In genomic region chr17:77437017-77437416, GRCh38 we compare ENCODE assay signal across 2 cellular contexts.
A peak's percentile ranks its signal among the peaks of the same experiment; 100 is the strongest.
TF ChIP-seq lines count a peak whose summit lies in the region.

No MANE protein-coding gene starts in this region.

TF ChIP-seq in SK-N-SH, 30 proteins besides CTCF, POLR2A, EP300 and RAD21 (continued from another document):
- peak; percentile 94 for TF ChIP-seq NFIC (IDR thresholded peaks at IDR 0.05; ENCODE audit: borderline replicate concordance)
- no peak for TF ChIP-seq EZH2phosphoT487 (IDR thresholded peaks at IDR 0.05; ENCODE audit: borderline replicate concordance, low read depth)
- peak; percentile 38; the same call in 1 of the 2 replicates for TF ChIP-seq POLR2AphosphoS5 (IDR thresholded peaks at IDR 0.05; ENCODE audit: low read depth, low read length)

TF ChIP-seq in GM23338, 12 proteins besides CTCF, POLR2A, EP300 and RAD21 (continued from another document):
- TF ChIP-seq, protein P1, sequence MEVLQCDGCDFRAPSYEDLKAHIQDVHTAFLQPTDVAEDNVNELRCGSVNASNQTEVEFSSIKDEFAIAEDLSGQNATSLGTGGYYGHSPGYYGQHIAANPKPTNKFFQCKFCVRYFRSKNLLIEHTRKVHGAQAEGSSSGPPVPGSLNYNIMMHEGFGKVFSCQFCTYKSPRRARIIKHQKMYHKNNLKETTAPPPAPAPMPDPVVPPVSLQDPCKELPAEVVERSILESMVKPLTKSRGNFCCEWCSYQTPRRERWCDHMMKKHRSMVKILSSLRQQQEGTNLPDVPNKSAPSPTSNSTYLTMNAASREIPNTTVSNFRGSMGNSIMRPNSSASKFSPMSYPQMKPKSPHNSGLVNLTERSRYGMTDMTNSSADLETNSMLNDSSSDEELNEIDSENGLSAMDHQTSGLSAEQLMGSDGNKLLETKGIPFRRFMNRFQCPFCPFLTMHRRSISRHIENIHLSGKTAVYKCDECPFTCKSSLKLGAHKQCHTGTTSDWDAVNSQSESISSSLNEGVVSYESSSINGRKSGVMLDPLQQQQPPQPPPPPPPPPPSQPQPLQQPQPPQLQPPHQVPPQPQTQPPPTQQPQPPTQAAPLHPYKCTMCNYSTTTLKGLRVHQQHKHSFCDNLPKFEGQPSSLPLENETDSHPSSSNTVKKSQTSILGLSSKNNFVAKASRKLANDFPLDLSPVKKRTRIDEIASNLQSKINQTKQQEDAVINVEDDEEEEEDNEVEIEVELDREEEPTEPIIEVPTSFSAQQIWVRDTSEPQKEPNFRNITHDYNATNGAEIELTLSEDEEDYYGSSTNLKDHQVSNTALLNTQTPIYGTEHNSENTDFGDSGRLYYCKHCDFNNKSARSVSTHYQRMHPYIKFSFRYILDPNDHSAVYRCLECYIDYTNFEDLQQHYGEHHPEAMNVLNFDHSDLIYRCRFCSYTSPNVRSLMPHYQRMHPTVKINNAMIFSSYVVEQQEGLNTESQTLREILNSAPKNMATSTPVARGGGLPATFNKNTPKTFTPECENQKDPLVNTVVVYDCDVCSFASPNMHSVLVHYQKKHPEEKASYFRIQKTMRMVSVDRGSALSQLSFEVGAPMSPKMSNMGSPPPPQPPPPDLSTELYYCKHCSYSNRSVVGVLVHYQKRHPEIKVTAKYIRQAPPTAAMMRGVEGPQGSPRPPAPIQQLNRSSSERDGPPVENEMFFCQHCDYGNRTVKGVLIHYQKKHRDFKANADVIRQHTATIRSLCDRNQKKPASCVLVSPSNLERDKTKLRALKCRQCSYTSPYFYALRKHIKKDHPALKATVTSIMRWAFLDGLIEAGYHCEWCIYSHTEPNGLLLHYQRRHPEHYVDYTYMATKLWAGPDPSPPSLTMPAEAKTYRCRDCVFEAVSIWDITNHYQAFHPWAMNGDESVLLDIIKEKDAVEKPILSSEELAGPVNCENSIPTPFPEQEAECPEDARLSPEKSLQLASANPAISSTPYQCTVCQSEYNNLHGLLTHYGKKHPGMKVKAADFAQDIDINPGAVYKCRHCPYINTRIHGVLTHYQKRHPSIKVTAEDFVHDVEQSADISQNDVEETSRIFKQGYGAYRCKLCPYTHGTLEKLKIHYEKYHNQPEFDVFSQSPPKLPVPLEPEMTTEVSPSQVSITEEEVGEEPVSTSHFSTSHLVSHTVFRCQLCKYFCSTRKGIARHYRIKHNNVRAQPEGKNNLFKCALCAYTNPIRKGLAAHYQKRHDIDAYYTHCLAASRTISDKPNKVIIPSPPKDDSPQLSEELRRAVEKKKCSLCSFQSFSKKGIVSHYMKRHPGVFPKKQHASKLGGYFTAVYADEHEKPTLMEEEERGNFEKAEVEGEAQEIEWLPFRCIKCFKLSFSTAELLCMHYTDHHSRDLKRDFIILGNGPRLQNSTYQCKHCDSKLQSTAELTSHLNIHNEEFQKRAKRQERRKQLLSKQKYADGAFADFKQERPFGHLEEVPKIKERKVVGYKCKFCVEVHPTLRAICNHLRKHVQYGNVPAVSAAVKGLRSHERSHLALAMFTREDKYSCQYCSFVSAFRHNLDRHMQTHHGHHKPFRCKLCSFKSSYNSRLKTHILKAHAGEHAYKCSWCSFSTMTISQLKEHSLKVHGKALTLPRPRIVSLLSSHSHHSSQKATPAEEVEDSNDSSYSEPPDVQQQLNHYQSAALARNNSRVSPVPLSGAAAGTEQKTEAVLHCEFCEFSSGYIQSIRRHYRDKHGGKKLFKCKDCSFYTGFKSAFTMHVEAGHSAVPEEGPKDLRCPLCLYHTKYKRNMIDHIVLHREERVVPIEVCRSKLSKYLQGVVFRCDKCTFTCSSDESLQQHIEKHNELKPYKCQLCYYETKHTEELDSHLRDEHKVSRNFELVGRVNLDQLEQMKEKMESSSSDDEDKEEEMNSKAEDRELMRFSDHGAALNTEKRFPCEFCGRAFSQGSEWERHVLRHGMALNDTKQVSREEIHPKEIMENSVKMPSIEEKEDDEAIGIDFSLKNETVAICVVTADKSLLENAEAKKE (CRISPR knock-in tag; IDR thresholded peaks at IDR 0.05): no peak
- TF ChIP-seq ZNF114 (CRISPR knock-in tag; IDR thresholded peaks at IDR 0.05): no peak
- TF ChIP-seq EZH2phosphoT487 (IDR thresholded peaks at IDR 0.05; ENCODE audit: unreplicated experiment): no peak
- no peak for TF ChIP-seq ZNF331 (CRISPR knock-in tag; IDR thresholded peaks at IDR 0.05; ENCODE audit: low read depth)
- no peak for TF ChIP-seq CREB1 (CRISPR knock-in tag; IDR thresholded peaks at IDR 0.05; ENCODE audit: low read depth)
- TF ChIP-seq STAT1 (IDR thresholded peaks at IDR 0.05; ENCODE audit: unreplicated experiment): no peak
- TF ChIP-seq POLR2AphosphoS5 (IDR thresholded peaks at IDR 0.05; ENCODE audit: low read depth): no peak
- TF ChIP-seq, protein P2, sequence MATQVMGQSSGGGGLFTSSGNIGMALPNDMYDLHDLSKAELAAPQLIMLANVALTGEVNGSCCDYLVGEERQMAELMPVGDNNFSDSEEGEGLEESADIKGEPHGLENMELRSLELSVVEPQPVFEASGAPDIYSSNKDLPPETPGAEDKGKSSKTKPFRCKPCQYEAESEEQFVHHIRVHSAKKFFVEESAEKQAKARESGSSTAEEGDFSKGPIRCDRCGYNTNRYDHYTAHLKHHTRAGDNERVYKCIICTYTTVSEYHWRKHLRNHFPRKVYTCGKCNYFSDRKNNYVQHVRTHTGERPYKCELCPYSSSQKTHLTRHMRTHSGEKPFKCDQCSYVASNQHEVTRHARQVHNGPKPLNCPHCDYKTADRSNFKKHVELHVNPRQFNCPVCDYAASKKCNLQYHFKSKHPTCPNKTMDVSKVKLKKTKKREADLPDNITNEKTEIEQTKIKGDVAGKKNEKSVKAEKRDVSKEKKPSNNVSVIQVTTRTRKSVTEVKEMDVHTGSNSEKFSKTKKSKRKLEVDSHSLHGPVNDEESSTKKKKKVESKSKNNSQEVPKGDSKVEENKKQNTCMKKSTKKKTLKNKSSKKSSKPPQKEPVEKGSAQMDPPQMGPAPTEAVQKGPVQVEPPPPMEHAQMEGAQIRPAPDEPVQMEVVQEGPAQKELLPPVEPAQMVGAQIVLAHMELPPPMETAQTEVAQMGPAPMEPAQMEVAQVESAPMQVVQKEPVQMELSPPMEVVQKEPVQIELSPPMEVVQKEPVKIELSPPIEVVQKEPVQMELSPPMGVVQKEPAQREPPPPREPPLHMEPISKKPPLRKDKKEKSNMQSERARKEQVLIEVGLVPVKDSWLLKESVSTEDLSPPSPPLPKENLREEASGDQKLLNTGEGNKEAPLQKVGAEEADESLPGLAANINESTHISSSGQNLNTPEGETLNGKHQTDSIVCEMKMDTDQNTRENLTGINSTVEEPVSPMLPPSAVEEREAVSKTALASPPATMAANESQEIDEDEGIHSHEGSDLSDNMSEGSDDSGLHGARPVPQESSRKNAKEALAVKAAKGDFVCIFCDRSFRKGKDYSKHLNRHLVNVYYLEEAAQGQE (IDR thresholded peaks at IDR 0.05; ENCODE audit: unreplicated experiment): no peak
- no peak for TF ChIP-seq NANOG (IDR thresholded peaks at IDR 0.05; ENCODE audit: borderline replicate concordance)
- TF ChIP-seq EZH2 (IDR thresholded peaks at IDR 0.05; ENCODE audit: low read depth, unreplicated experiment): no peak
- TF ChIP-seq JUNB (IDR thresholded peaks at IDR 0.05; ENCODE audit: unreplicated experiment): no peak
